14 cellular contexts compared by ENCODE assay signal in the genomic region with DNA sequence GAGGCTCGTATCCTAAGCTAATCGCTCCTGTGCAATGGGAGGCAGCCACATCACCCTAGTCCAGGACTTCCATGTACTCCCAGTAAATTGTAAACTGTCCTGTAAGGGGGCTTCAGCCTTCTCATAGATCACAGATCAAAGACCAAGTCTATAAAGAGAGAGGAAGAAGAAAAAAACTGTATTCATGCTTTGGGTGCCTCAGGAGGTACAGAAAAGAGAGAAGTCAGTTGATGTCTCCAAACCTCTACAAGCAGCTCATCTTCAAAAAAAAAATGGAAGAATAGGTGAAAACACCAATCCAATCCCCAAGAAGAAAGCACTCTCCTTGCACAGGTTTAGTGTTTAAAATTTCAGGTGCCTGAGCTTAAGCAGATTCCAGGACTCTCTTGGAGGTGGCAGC. TPM values are rescaled to one million over a fixed set of nuclear protein-coding genes. Genes with fewer than 3 reads are reported as not detected.
DNase-seq lines count a peak whose midpoint lies in the region; ATAC-seq and TF ChIP-seq lines count a peak whose summit lies in the region.
"Had no signal": no experiment of that assay in that cellular context is flagged by ENCODE, and none has a peak within 500 bp of the region (broad histone marks: within the 10 kb centered on the region; RNA-seq: fewer than 3 reads in every experiment).

No MANE protein-coding gene starts in this region.

- peak overlapping the region; percentile 94 for H3K27ac Mint-ChIP-seq in activated CD4-positive, alpha-beta T cell treated with anti-CD3 and anti-CD28 coated beads, Interleukin-2, amount 10 ng/mL, durations not matched to agents 7 days and 5 days
- peak overlapping the region; percentile 94 to 96 for H3K27ac Mint-ChIP-seq in stimulated activated naive CD8-positive, alpha-beta T cell treated with anti-CD3 and anti-CD28 coated beads, Interleukin-15, amount 100 ng/mL, for 72 hours

- 65 to 83% methylated on average over 2 of the region's 2 CpGs for WGBS in lower leg skin, 2 donors

- peak overlapping the region; percentile 31 for H3K27ac ChIP-seq in lower lobe of right lung

- ATAC-seq in lower lobe of right lung (no peak), HG03378 (IDR thresholded peaks at IDR 0.05; ENCODE audit: unreplicated experiment) (no peak), GM21360 (IDR thresholded peaks at IDR 0.05; ENCODE audit: unreplicated experiment) (no peak)
- no peak for ATAC-seq in stimulated activated naive CD8-positive, alpha-beta T cell treated with anti-CD3 and anti-CD28 coated beads, Interleukin-15, amount 100 ng/mL, for 72 hours
- ATAC-seq: gastrocnemius medialis had no signal

- H3K4me3 Mint-ChIP-seq in activated CD4-positive, alpha-beta T cell treated with anti-CD3 and anti-CD28 coated beads, Interleukin-2, amount 10 ng/mL, durations not matched to agents 7 days and 5 days, result peak overlapping the region; percentile 66
- peak overlapping the region; percentile 81 to 93 for H3K4me3 Mint-ChIP-seq in stimulated activated naive CD8-positive, alpha-beta T cell treated with anti-CD3 and anti-CD28 coated beads, Interleukin-15, amount 100 ng/mL, for 72 hours

- no peak for TF ChIP-seq POLR2A in lower leg skin (IDR thresholded peaks at IDR 0.05)

- peaks cover 4% of the 10 kb centered on the region for H3K9me3 Mint-ChIP-seq in activated CD4-positive, alpha-beta T cell treated with anti-CD3 and anti-CD28 coated beads, Interleukin-2, amount 10 ng/mL, durations not matched to agents 7 days and 5 days
- H3K9me3 Mint-ChIP-seq in stimulated activated naive CD8-positive, alpha-beta T cell treated with anti-CD3 and anti-CD28 coated beads, Interleukin-15, amount 100 ng/mL, for 72 hours, result no peaks in the 10 kb centered on the region

- no peak overlapping the region for H3K4me3 ChIP-seq in lower lobe of right lung
- no peak overlapping the region for H3K4me3 ChIP-seq in lower leg skin (ENCODE audit: low read depth, poor library complexity, severe bottlenecking)
- H3K4me3 ChIP-seq: adrenal gland, gastrocnemius medialis had no signal

- no peaks in the 10 kb centered on the region for H3K27me3 ChIP-seq in lower lobe of right lung (ENCODE audit: low read depth)
- H3K27me3 ChIP-seq: adrenal gland, gastrocnemius medialis had no signal

- no peaks in the 10 kb centered on the region for H3K9me3 ChIP-seq in lower lobe of right lung
- H3K9me3 ChIP-seq: adrenal gland, gastrocnemius medialis had no signal

- no peaks in the 10 kb centered on the region for H3K36me3 ChIP-seq in lower lobe of right lung
- H3K36me3 ChIP-seq: adrenal gland, gastrocnemius medialis had no signal

- POLR2A ChIA-PET in activated CD4-positive, alpha-beta T cell treated with anti-CD3 and anti-CD28 coated beads, Interleukin-2, amount 10 ng/mL, durations not matched to agents 7 days and 5 days (lab: Charles Lee), result interaction anchor here (0.6 to 0.9 kb wide), 3 partner anchors 49 to 52 kb away, joined by 3 to 4 read pairs (median 3); no protein-coding TSS in a partner anchor

- DNase-seq in activated CD4-positive, alpha-beta T cell treated with anti-CD3 and anti-CD28 coated beads, Interleukin-2, amount 10 ng/mL, durations not matched to agents 7 days and 5 days, result no peak
- no peak for DNase-seq in activated CD4-positive, alpha-beta T cell treated with anti-CD3 and anti-CD28 coated beads, Interleukin-2, amount 50 U/mL, for 1 hour
- peak; percentile 28 for DNase-seq in OCI-M1 (lab: John Stamatoyannopoulos, UW)
- DNase-seq in lower lobe of right lung, result no peak
- DNase-seq in stimulated activated naive CD8-positive, alpha-beta T cell treated with anti-CD3 and anti-CD28 coated beads, Interleukin-15, amount 100 ng/mL, for 72 hours, result no peak
- DNase-seq in lower leg skin (ENCODE audit: low spot score in 2 of 2), result no peak
- DNase-seq: activated CD4-positive, CD25-positive, alpha-beta regulatory T cell; adrenal gland; EL; gastrocnemius medialis; kidney glomerular epithelial cell; NCI-H2227 treated with DMSO at 0.1 percent for 48 hours had no signal

- peaks cover 71% of the 10 kb centered on the region for H3K4me1 Mint-ChIP-seq in activated CD4-positive, alpha-beta T cell treated with anti-CD3 and anti-CD28 coated beads, Interleukin-2, amount 10 ng/mL, durations not matched to agents 7 days and 5 days
- peaks cover 75% of the 10 kb centered on the region for H3K4me1 Mint-ChIP-seq in stimulated activated naive CD8-positive, alpha-beta T cell treated with anti-CD3 and anti-CD28 coated beads, Interleukin-15, amount 100 ng/mL, for 72 hours

- peaks cover 32% of the 10 kb centered on the region for H3K36me3 Mint-ChIP-seq in activated CD4-positive, alpha-beta T cell treated with anti-CD3 and anti-CD28 coated beads, Interleukin-2, amount 10 ng/mL, durations not matched to agents 7 days and 5 days (ENCODE audit: low read depth)

- H3K27me3 Mint-ChIP-seq in activated CD4-positive, alpha-beta T cell treated with anti-CD3 and anti-CD28 coated beads, Interleukin-2, amount 10 ng/mL, durations not matched to agents 7 days and 5 days, result no peaks in the 10 kb centered on the region
- no peaks in the 10 kb centered on the region for H3K27me3 Mint-ChIP-seq in stimulated activated naive CD8-positive, alpha-beta T cell treated with anti-CD3 and anti-CD28 coated beads, Interleukin-15, amount 100 ng/mL, for 72 hours

- no peak for TF ChIP-seq CTCF in lower lobe of right lung (IDR thresholded peaks at IDR 0.05)
- TF ChIP-seq CTCF in lower leg skin (IDR thresholded peaks at IDR 0.05), result no peak

- intact Hi-C loops in lower lobe of right lung (cut with DNase I) (no loop called here), lower leg skin (cut with DNase I; ENCODE audit: low total_unique reads) (no loop called here)

- CTCF ChIA-PET in activated CD4-positive, alpha-beta T cell treated with anti-CD3 and anti-CD28 coated beads, Interleukin-2, amount 10 ng/mL, durations not matched to agents 7 days and 5 days (lab: Charles Lee), result interaction anchor here (0.7 to 1.3 kb wide), 3 partner anchors 9 to 82 kb away, joined by 3 to 4 read pairs (median 4); no protein-coding TSS in a partner anchor

- H3K4me1 ChIP-seq in lower lobe of right lung, result peaks cover 59% of the 10 kb centered on the region
- H3K4me1 ChIP-seq: gastrocnemius medialis had no signal

RNA-seq across cellular contexts. Expression of a gene that starts 53.8 kb away (rescaled TPM):
- total RNA-seq in activated CD4-positive, alpha-beta T cell treated with anti-CD3 and anti-CD28 coated beads, Interleukin-2, amount 10 ng/mL, durations not matched to agents 7 days and 5 days, result 100 to 1,000 TPM; 223 to 283 TPM
- 58.7 TPM for total RNA-seq in lower lobe of right lung
- total RNA-seq in lower leg skin, result 10 to 100 TPM in 2 of 4 donors, 1 to 10 TPM in 2; 9.1 to 20.8 (median 14.9) TPM
